In the genomic region with DNA sequence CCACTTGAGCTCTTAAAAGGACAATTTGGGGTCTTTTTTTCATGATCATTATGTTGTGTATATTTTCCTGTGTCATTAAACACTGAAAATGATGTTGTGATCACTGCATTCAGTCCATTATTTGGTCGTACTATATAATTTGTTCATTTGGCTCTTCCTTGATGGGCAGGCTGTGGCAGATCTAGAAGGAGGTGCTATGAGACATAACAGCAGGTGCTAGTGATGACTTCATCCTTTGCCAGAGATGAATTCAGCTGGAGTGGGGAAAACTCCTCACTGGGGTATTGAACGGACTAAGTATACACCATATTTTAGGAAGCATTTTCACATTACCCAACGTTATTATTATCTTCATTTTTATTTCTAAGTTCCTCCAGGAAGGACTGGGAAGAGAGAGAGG, we compare ENCODE assay signal across 10 cellular contexts. TPM values are rescaled to one million over a fixed set of nuclear protein-coding genes. Genes with fewer than 3 reads are reported as not detected.
DNase-seq lines count a peak whose midpoint lies in the region; ATAC-seq and TF ChIP-seq lines count a peak whose summit lies in the region.
"Had no signal": no experiment of that assay in that cellular context is flagged by ENCODE, and none has a peak within 500 bp of the region (broad histone marks: within the 10 kb centered on the region; RNA-seq: fewer than 3 reads in every experiment).

No MANE protein-coding gene starts in this region.

- TF ChIP-seq CTCF in HEK293 (tag by site-specific recombination; IDR thresholded peaks at IDR 0.05), result no peak

- no peaks in the 10 kb centered on the region for H3K9me3 ChIP-seq in HEK293 (ENCODE audit: control insufficient read depth, insufficient read depth, low read depth, low read length)
- peaks cover 0 to 3% of the 10 kb centered on the region in 2 donors for H3K9me3 ChIP-seq in neuronal stem cell (replicated peaks in 1 of 2; ENCODE audit: control insufficient read depth in 2 of 2, insufficient read depth in 1 of 2, low read depth in 1 of 2, low read length in 2 of 2)
- H3K9me3 ChIP-seq: A549 had no signal

- no peak for ATAC-seq in GM18867 (IDR thresholded peaks at IDR 0.05; ENCODE audit: unreplicated experiment)
- ATAC-seq: A549 had no signal

- H2BK120ac ChIP-seq in neuronal stem cell (ENCODE audit: low read depth, low read length), result no peak overlapping the region

- no peak overlapping the region for H4K91ac ChIP-seq in neuronal stem cell (ENCODE audit: low read depth, low read length, poor library complexity)

- POLR2A ChIA-PET in HEK293 (lab: Yijun Ruan, JAX), result interaction anchor here (1.0 kb wide), 1 partner anchor 13 kb away, joined by 3 read pairs; no protein-coding TSS in a partner anchor

- no peak overlapping the region for H3K4me3 ChIP-seq in HEK293 (ENCODE audit: low read depth, low read length)
- H3K4me3 ChIP-seq in neuronal stem cell (ENCODE audit: low read length in 2 of 2), result no peak overlapping the region
- H3K4me3 ChIP-seq: A549 had no signal

- H3K4me1 ChIP-seq in HEK293 (ENCODE audit: control insufficient read depth, insufficient read depth, low read length) (peaks cover 5% of the 10 kb centered on the region; the same call in 1 of the 2 replicates), neuronal stem cell (ENCODE audit: control insufficient read depth in 2 of 2, insufficient read depth in 1 of 2, low read depth in 1 of 2, low read length in 2 of 2) (peaks cover 9 to 14% of the 10 kb centered on the region in 2 donors)

- H2AFZ ChIP-seq in neuronal stem cell (ENCODE audit: low read length), result no peak overlapping the region

- H3K4me2 ChIP-seq in neuronal stem cell (ENCODE audit: insufficient read depth, low read length, poor library complexity, severe bottlenecking), result no peak overlapping the region
- H3K4me2 ChIP-seq: A549 had no signal

- H3K36me3 ChIP-seq in HEK293 (ENCODE audit: control insufficient read depth in 2 of 2, insufficient read depth in 1 of 2, low read length in 2 of 2), result no peaks in the 10 kb centered on the region
- peaks cover 0 to 27% of the 10 kb centered on the region in 2 donors for H3K36me3 ChIP-seq in neuronal stem cell (replicated peaks in 1 of 2; ENCODE audit: control insufficient read depth in 2 of 2, insufficient read depth in 2 of 2, low read length in 2 of 2)

- no peak overlapping the region for H4K8ac ChIP-seq in neuronal stem cell (ENCODE audit: low read depth, low read length)

- no peak overlapping the region for H3K4ac ChIP-seq in neuronal stem cell (ENCODE audit: low read length)

- CTCF ChIA-PET in HEK293 (lab: Yijun Ruan, JAX), result interaction anchor here (1.5 kb wide), 1 partner anchor 228 kb away, joined by 5 read pairs; no protein-coding TSS in a partner anchor

- peaks cover 0 to 3% (median 0%) of the 10 kb centered on the region in 3 experiments for H3K27me3 ChIP-seq in neuronal stem cell (ENCODE audit: control insufficient read depth in 3 of 3, insufficient read depth in 3 of 3, low read depth in 1 of 3, low read length in 3 of 3)

- no peak overlapping the region for H3K9ac ChIP-seq in neuronal stem cell (ENCODE audit: low read depth, low read length, poor library complexity)

- H2BK5ac ChIP-seq in neuronal stem cell (ENCODE audit: low read length), result no peak overlapping the region

- H3K14ac ChIP-seq in neuronal stem cell (ENCODE audit: low read length), result no peak overlapping the region

- no peak overlapping the region for H3K27ac ChIP-seq in HEK293 (ENCODE audit: extremely low read depth, low read depth, low read length)
- no peak overlapping the region for H3K27ac ChIP-seq in neuronal stem cell (replicated peaks; ENCODE audit: low read length)
- H3K27ac ChIP-seq: A549 had no signal

- no peak overlapping the region for H2BK12ac ChIP-seq in neuronal stem cell (ENCODE audit: low read length)

- H2BK15ac ChIP-seq in neuronal stem cell (ENCODE audit: low read length), result no peak overlapping the region

- no peaks in the 10 kb centered on the region for H3K79me1 ChIP-seq in neuronal stem cell (ENCODE audit: low read depth, low read length)

- H3K23ac ChIP-seq in neuronal stem cell (ENCODE audit: low read depth, low read length, poor library complexity), result no peak overlapping the region

- DNase-seq in NCI-H146 (lab: John Stamatoyannopoulos, UW) (peak; percentile 38), NCI-H146 treated with DMSO at 0.1 percent for 48 hours (lab: John Stamatoyannopoulos, UW; ENCODE audit: unreplicated experiment) (no peak), SHP77 (lab: John Stamatoyannopoulos, UW) (peak; percentile 69 to 72), kidney tubule cell (ENCODE audit: low spot score) (peak; percentile 46), nucleus accumbens (lab: John Stamatoyannopoulos, UW) (no peak), neuronal stem cell (ENCODE audit: low spot score) (no peak)
- DNase-seq: KBM-7 had no signal

- H2AK5ac ChIP-seq in neuronal stem cell (ENCODE audit: low read depth, low read length), result no peak overlapping the region

- no CpG with 5 or more reads among the region's 3 CpGs for WGBS in neuronal stem cell (ENCODE audit: extremely low coverage in 2 of 2, insufficient read length in 2 of 2, insufficient replicate concordance in 1 of 2), 2 donors

- H3K18ac ChIP-seq in neuronal stem cell (ENCODE audit: low read length), result no peak overlapping the region

TF ChIP-seq in HEK293, 187 proteins besides CTCF, POLR2A, EP300 and RAD21:
- TF ChIP-seq ZNF600 (tag by site-specific recombination; IDR thresholded peaks at IDR 0.05), result 0 out of 2 replicates have a peak, but pooled peaks have one; percentile 21
- no peak for TF ChIP-seq ZNF184 (tag by site-specific recombination; IDR thresholded peaks at IDR 0.05)
- peak; percentile 95 for TF ChIP-seq SP7 (tag by site-specific recombination; IDR thresholded peaks at IDR 0.05)
- TF ChIP-seq IKZF3 (tag by site-specific recombination; IDR thresholded peaks at IDR 0.05), result 0 out of 2 replicates have a peak, but pooled peaks have one; percentile 49
- 0 out of 2 replicates have a peak, but pooled peaks have one; percentile 15 for TF ChIP-seq ZNF629 (tag by site-specific recombination; IDR thresholded peaks at IDR 0.05)
- TF ChIP-seq YY1 (tag by site-specific recombination; IDR thresholded peaks at IDR 0.05), result no peak
- TF ChIP-seq, protein P1, sequence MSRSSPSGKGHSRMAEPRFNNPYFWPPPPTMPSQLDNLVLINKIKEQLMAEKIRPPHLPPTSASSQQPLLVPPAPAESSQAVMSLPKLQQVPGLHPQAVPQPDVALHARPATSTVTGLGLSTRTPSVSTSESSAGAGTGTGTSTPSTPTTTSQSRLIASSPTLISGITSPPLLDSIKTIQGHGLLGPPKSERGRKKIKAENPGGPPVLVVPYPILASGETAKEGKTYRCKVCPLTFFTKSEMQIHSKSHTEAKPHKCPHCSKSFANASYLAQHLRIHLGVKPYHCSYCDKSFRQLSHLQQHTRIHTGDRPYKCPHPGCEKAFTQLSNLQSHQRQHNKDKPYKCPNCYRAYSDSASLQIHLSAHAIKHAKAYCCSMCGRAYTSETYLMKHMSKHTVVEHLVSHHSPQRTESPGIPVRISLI (tag by site-specific recombination; IDR thresholded peaks at IDR 0.05), result no peak

RNA-seq across cellular contexts. Expression of a gene that starts 12.0 kb away (rescaled TPM):
- polyA plus RNA-seq in neuronal stem cell (2013, experiment 1 of 2), result 48.3 TPM
- polyA plus RNA-seq in neuronal stem cell (2013, experiment 2 of 2), result 46.3 TPM

Comparison
In these comparisons a context has a peak if more than half of its experiments do, and no peak if none do; other contexts are left out.
1. DNase-seq: peak in NCI-H146 (single experiment), SHP77 (2 of 2) and kidney tubule cell (single experiment); none in NCI-H146 treated with DMSO at 0.1 percent for 48 hours (single experiment), nucleus accumbens (0 of 56) and neuronal stem cell (single experiment).